In the genomic region with DNA sequence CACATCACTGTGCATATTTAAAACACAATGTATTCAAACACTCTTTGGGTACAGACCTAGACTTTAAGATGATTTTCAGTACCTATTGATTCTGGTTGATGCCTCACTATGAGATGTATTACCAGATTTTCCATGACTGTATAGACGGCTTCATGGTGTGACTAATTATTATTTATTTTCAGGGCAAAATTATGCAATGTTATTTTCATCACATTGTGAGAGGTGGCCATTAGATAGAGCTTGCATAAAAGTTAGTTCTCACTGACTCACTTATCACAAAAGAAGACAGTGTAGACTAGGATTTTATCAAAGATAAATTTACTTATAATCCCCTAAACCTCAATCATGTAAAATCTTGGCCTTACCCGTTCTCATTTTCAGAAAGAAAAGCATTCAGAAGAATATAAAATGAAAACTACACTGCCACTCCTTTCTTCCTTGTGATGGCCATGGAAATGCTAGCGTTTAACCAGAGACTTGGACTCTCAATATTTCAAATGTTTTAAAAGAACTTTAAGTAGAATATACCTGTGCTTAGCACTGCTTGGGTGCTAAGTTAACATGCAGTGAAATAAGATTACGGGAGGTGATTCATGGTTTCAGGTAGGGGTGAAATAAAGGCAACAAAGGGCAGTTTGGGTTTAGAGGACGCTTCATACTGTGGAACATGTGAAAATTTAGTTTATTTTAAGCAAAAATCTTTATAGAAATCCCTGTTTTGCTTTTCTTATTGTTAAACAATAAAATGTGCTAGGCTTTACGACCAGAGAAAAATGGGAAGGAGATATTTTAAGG, we compare ENCODE assay signal across 19 cellular contexts.
"Had no signal": no experiment of that assay in that cellular context is flagged by ENCODE, and none has a peak within 500 bp of the region (broad histone marks: within the 10 kb centered on the region; RNA-seq: fewer than 3 reads in every experiment).

No MANE protein-coding gene starts in this region.

- H3K36me3 ChIP-seq: breast epithelium, esophagus squamous epithelium, neutrophil, thoracic aorta had no signal

- H3K27me3 ChIP-seq: breast epithelium, esophagus squamous epithelium, neutrophil had no signal

- H3K9me3 ChIP-seq: breast epithelium, esophagus squamous epithelium, neutrophil, thoracic aorta had no signal

- H3K4me3 ChIP-seq: breast epithelium, esophagus squamous epithelium, skin epidermis, thoracic aorta had no signal

- DNase-seq: activated CD4-positive, alpha-beta T cell treated with anti-CD3 and anti-CD28 coated beads for 4 hours; activated CD4-positive, alpha-beta T cell treated with anti-CD3 and anti-CD28 coated beads, Interleukin-2, amount 50 U/mL, for 4 hours; activated effector memory CD4-positive, alpha-beta T cell treated with anti-CD3 and anti-CD28 coated beads, Interleukin-2, amount 50 U/mL, for 16 hours; activated naive CD4-positive, alpha-beta T cell treated with anti-CD3 and anti-CD28 coated beads, Interleukin-2, amount 10 ng/mL, durations not matched to agents 7 days and 5 days; activated naive CD8-positive, alpha-beta T cell treated with anti-CD3 and anti-CD28 coated beads, Interleukin-2, amount 10 ng/mL, durations not matched to agents 7 days and 5 days; activated T-cell treated with anti-CD3 and anti-CD28 coated beads, Interleukin-2, amount 50 U/mL, for 1 hour; amniotic stem cell; endodermal cell; esophagus squamous epithelium; left cardiac atrium; left ventricle myocardium superior; stimulated activated CD4-positive, alpha-beta T cell treated with anti-CD3 and anti-CD28 coated beads, Interleukin-12 subunit alpha, Interleukin-12 subunit beta, amount 100 ng/mL, for 4 hours; stimulated activated CD4-positive, alpha-beta T cell treated with anti-CD3 and anti-CD28 coated beads, Interleukin-4, amount 100 ng/mL, for 1 hour; trophoblast cell had no signal

- ATAC-seq: left cardiac atrium, left ventricle myocardium superior, sciatic nerve had no signal

- H3K27ac ChIP-seq: breast epithelium, esophagus squamous epithelium, neutrophil, skin epidermis, thoracic aorta had no signal

- H3K4me1 ChIP-seq: breast epithelium, esophagus squamous epithelium had no signal
